In genomic region chr10:129548534-129549130, GRCh38 we compare ENCODE assay signal across 13 cellular contexts.
DNase-seq lines count a peak whose midpoint lies in the region; ATAC-seq and TF ChIP-seq lines count a peak whose summit lies in the region.
"Had no signal": no experiment of that assay in that cellular context is flagged by ENCODE, and none has a peak within 500 bp of the region (broad histone marks: within the 10 kb centered on the region; RNA-seq: fewer than 3 reads in every experiment).

No MANE protein-coding gene starts in this region.

- peaks cover 24% of the 10 kb centered on the region for H3K36me3 ChIP-seq in BLaER1

- H2AFZ ChIP-seq in H9 (ENCODE audit: low read length) = no peak overlapping the region

- H3K14ac ChIP-seq in H9 (ENCODE audit: insufficient read depth, low read length) = no peak overlapping the region

- POLR2A ChIA-PET in activated CD4-positive, alpha-beta memory T cell treated with anti-CD3 and anti-CD28 coated beads for 36 hours (lab: Charles Lee) = no interaction called here

- peak overlapping the region; percentile 37; the same call in 1 of the 2 replicates for H3K27ac ChIP-seq in BLaER1
- H3K27ac ChIP-seq in H9 (ENCODE audit: insufficient read length, low read depth, low read length) = no peak overlapping the region

- H4K91ac ChIP-seq in H9 (ENCODE audit: insufficient read length, low read depth, low read length) = no peak overlapping the region

- no peak overlapping the region for H2BK120ac ChIP-seq in H9 (ENCODE audit: low read depth, low read length, poor library complexity, severe bottlenecking)

- H4K20me1 ChIP-seq in BLaER1 = peaks cover 14% of the 10 kb centered on the region; the same call in 1 of the 2 replicates
- H4K20me1 ChIP-seq in H9 (ENCODE audit: control insufficient read depth, insufficient read depth, insufficient read length) = no peaks in the 10 kb centered on the region

- H3K4me1 Mint-ChIP-seq in osteocyte (ENCODE audit: unreplicated experiment) (peaks cover 3% of the 10 kb centered on the region), H9 (peaks cover 0 to 3% of the 10 kb centered on the region in 2 experiments; a peak in 1 of 4 replicates)
- H3K4me1 Mint-ChIP-seq in activated CD4-positive, alpha-beta memory T cell treated with anti-CD3 and anti-CD28 coated beads for 36 hours (ENCODE audit: low read depth) = no peaks in the 10 kb centered on the region

- H3K56ac ChIP-seq in H9 (ENCODE audit: insufficient read length, low read depth, low read length) = no peak overlapping the region

- H3K9me3 ChIP-seq in BLaER1 = peaks cover 10% of the 10 kb centered on the region
- no peaks in the 10 kb centered on the region for H3K9me3 ChIP-seq in H9 (ENCODE audit: control insufficient read depth, low read depth, low read length)

- H3K4me1 ChIP-seq in BLaER1 (peaks cover 70% of the 10 kb centered on the region), H9 (ENCODE audit: insufficient read depth, low read length) (no peaks in the 10 kb centered on the region)

- H3K9me3 Mint-ChIP-seq in osteocyte (ENCODE audit: unreplicated experiment) (no peaks in the 10 kb centered on the region), H9 (no peaks in the 10 kb centered on the region)
- no peaks in the 10 kb centered on the region for H3K9me3 Mint-ChIP-seq in activated CD4-positive, alpha-beta memory T cell treated with anti-CD3 and anti-CD28 coated beads for 36 hours

- ATAC-seq in GM21360 (IDR thresholded peaks at IDR 0.05; ENCODE audit: unreplicated experiment) = no peak

- no peak overlapping the region for H2BK12ac ChIP-seq in H9 (ENCODE audit: insufficient read length, low read depth, low read length)

- H3K4me2 ChIP-seq in BLaER1 (no peak overlapping the region), H9 (ENCODE audit: insufficient read depth, insufficient read length, low read length) (no peak overlapping the region)

- no peak overlapping the region for H3K4me3 Mint-ChIP-seq in osteocyte (ENCODE audit: unreplicated experiment)
- H3K4me3 Mint-ChIP-seq in activated CD4-positive, alpha-beta memory T cell treated with anti-CD3 and anti-CD28 coated beads for 36 hours = no peak overlapping the region
- no peak overlapping the region for H3K4me3 Mint-ChIP-seq in H9
- H3K4me3 Mint-ChIP-seq: CD4-positive, alpha-beta T cell; HFFc6 had no signal

- no peak overlapping the region for H2BK20ac ChIP-seq in H9 (ENCODE audit: low read depth, low read length, poor library complexity, severe bottlenecking)

- H3K18ac ChIP-seq in H9 (ENCODE audit: insufficient read length, low read depth, low read length) = no peak overlapping the region

- H2BK15ac ChIP-seq in H9 (ENCODE audit: low read depth, low read length) = no peak overlapping the region

- H3K27me3 ChIP-seq in BLaER1 = no peaks in the 10 kb centered on the region
- H3K27me3 ChIP-seq in H9 (ENCODE audit: insufficient read depth, low read length) = no peaks in the 10 kb centered on the region
- H3K27me3 ChIP-seq: BLaER1 treated with 17β-estradiol and CSF1 and Interleukin-3, amounts not matched to agents 10 nM and 100 nM had no signal

- no peaks in the 10 kb centered on the region for H3K27me3 Mint-ChIP-seq in osteocyte (ENCODE audit: unreplicated experiment)
- no peaks in the 10 kb centered on the region for H3K27me3 Mint-ChIP-seq in activated CD4-positive, alpha-beta memory T cell treated with anti-CD3 and anti-CD28 coated beads for 36 hours
- no peaks in the 10 kb centered on the region for H3K27me3 Mint-ChIP-seq in H9 (ENCODE audit: low read depth)
- H3K27me3 Mint-ChIP-seq: CD4-positive, alpha-beta T cell had no signal

- H3K27ac Mint-ChIP-seq in osteocyte (ENCODE audit: unreplicated experiment) (no peak overlapping the region), H9 (no peak overlapping the region)
- no peak overlapping the region for H3K27ac Mint-ChIP-seq in activated CD4-positive, alpha-beta memory T cell treated with anti-CD3 and anti-CD28 coated beads for 36 hours
- H3K27ac Mint-ChIP-seq: CD4-positive, alpha-beta T cell; HFFc6 had no signal

- intact Hi-C loops in activated CD4-positive, alpha-beta memory T cell treated with anti-CD3 and anti-CD28 coated beads for 36 hours (cut with micrococcal nuclease) = no loop called here

- DNase-seq in LoVo (ENCODE audit: low spot score) = peak; percentile 7
- DNase-seq in osteocyte (ENCODE audit: extremely low spot score, unreplicated experiment) = peak; percentile 77
- DNase-seq in NCI-H1417 (lab: John Stamatoyannopoulos, UW) = no peak
- DNase-seq in activated CD4-positive, alpha-beta memory T cell treated with anti-CD3 and anti-CD28 coated beads for 36 hours = no peak
- DNase-seq in H9 = no peak
- DNase-seq: CD4-positive, alpha-beta T cell; DMS153; EL; HCEC 1CT; HFFc6 had no signal

- CTCF ChIA-PET in activated CD4-positive, alpha-beta memory T cell treated with anti-CD3 and anti-CD28 coated beads for 36 hours (lab: Charles Lee) = no interaction called here

- no peak overlapping the region for H3K4me3 ChIP-seq in BLaER1
- H3K4me3 ChIP-seq: BLaER1 treated with 17β-estradiol and CSF1 and Interleukin-3, amounts not matched to agents 10 nM and 100 nM had no signal

- H3K23me2 ChIP-seq in H9 (ENCODE audit: insufficient read length, low read depth, low read length, poor library complexity, severe bottlenecking) = no peaks in the 10 kb centered on the region

- H3K79me2 ChIP-seq in H9 (ENCODE audit: insufficient read depth, low read length) = no peaks in the 10 kb centered on the region

- no peaks in the 10 kb centered on the region for H3K36me3 Mint-ChIP-seq in osteocyte (ENCODE audit: unreplicated experiment)
- H3K36me3 Mint-ChIP-seq in activated CD4-positive, alpha-beta memory T cell treated with anti-CD3 and anti-CD28 coated beads for 36 hours = peaks cover 21% of the 10 kb centered on the region
- H3K36me3 Mint-ChIP-seq in H9 (ENCODE audit: insufficient read depth in 1 of 3, low read depth in 3 of 3) = no peaks in the 10 kb centered on the region; a peak in 1 of 7 replicates

- WGBS in H9 (ENCODE audit: extremely low coverage, insufficient read length, low lambda C conversion rate) = no CpG with 5 or more reads among the region's 11 CpGs

- H2AK5ac ChIP-seq in H9 (ENCODE audit: insufficient read length, low read length) = no peak overlapping the region

- no peaks in the 10 kb centered on the region for H3K79me1 ChIP-seq in H9 (ENCODE audit: insufficient read depth, low read depth, low read length, poor library complexity, severe bottlenecking)

- H3T11ph ChIP-seq in H9 (ENCODE audit: low read length) = no peak overlapping the region

- H3K23ac ChIP-seq in H9 (ENCODE audit: insufficient read length, low read depth, low read length) = no peak overlapping the region

- H4K8ac ChIP-seq in H9 (replicated peaks; ENCODE audit: insufficient read length, low read depth, low read length) = no peak overlapping the region

- no peak overlapping the region for H2BK5ac ChIP-seq in H9 (ENCODE audit: insufficient read length, low read length)

- H4K5ac ChIP-seq in H9 (ENCODE audit: insufficient read length, low read depth, low read length) = no peak overlapping the region

- no peak overlapping the region for H3K4ac ChIP-seq in H9 (ENCODE audit: low read depth, low read length)

- no peak overlapping the region for H3K9ac ChIP-seq in BLaER1
- no peak overlapping the region for H3K9ac ChIP-seq in H9 (ENCODE audit: extremely low read depth, insufficient read length, low read length)
- H3K9ac ChIP-seq: BLaER1 treated with 17β-estradiol and CSF1 and Interleukin-3, amounts not matched to agents 10 nM and 100 nM had no signal

- TF ChIP-seq CTCF in osteocyte (IDR thresholded peaks at IDR 0.05) (no peak), H9 (conservative IDR thresholded peaks at IDR 0.05) (no peak)

Comparison
In these comparisons a context has a peak if more than half of its experiments do, and no peak if none do; other contexts are left out.
1. DNase-seq: peak in LoVo (single experiment) and osteocyte (single experiment); none in NCI-H1417 (0 of 3), activated CD4-positive, alpha-beta memory T cell treated with anti-CD3 and anti-CD28 coated beads for 36 hours (single experiment) and H9 (single experiment).